In the genomic region with DNA sequence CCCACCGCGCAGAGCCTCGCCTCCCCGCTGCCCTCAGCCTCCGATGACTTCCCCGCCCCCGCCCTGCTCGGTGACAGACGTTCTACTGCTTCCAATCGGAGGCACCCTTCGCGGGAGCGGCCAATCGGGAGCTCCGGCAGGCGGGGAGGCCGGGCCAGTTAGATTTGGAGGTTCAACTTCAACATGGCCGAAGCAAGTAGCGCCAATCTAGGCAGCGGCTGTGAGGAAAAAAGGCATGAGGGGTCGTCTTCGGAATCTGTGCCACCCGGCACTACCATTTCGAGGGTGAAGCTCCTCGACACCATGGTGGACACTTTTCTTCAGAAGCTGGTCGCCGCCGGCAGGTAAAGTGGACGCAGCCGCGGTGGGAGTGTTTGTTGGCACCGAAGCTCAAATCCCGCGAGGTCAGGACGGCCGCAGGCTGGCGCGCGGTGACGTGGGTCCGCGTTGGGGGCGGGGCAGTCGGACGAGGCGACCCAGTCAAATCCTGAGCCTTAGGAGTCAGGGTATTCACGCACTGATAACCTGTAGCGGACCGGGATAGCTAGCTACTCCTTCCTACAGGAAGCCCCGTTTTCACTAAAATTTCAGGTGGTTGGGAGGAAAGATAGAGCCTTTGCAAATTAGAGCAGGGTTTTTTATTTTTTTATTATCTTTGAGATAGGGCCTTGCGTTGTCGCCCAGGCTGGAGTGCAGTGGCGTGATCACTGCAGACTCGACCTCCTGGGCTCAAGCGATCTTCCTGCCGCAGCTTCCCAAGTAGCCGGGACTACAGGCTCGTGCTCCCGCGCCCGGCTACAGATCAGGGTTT, we compare ENCODE assay signal across 1 cellular context.
TF ChIP-seq lines count a peak whose summit lies in the region.

A gene with protein sequence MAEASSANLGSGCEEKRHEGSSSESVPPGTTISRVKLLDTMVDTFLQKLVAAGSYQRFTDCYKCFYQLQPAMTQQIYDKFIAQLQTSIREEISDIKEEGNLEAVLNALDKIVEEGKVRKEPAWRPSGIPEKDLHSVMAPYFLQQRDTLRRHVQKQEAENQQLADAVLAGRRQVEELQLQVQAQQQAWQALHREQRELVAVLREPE (plus strand): TSS at position 175 of the 811 bp plus-strand sequence. CDS start 9 bp downstream, at position 184.

TF ChIP-seq in HEK293, 187 proteins besides CTCF, POLR2A, EP300 and RAD21 (continued from another document):
- TF ChIP-seq ZEB2 (tag by site-specific recombination; IDR thresholded peaks at IDR 0.05) = peak; percentile 84
- peak; percentile 86 for TF ChIP-seq YY2 (tag by site-specific recombination; IDR thresholded peaks at IDR 0.05)
- TF ChIP-seq KLF1 (tag by site-specific recombination; IDR thresholded peaks at IDR 0.05) = 0 out of 2 replicates have a peak, but pooled peaks have one; percentile 35
- no peak for TF ChIP-seq ZBTB1 (tag by site-specific recombination; IDR thresholded peaks at IDR 0.05)
- TF ChIP-seq ZNF292 (tag by site-specific recombination; IDR thresholded peaks at IDR 0.05; ENCODE audit: borderline replicate concordance, low read depth) = no peak
- no peak for TF ChIP-seq ZNF433 (tag by site-specific recombination; IDR thresholded peaks at IDR 0.05; ENCODE audit: low read depth)
- TF ChIP-seq ZNF114 (tag by site-specific recombination; IDR thresholded peaks at IDR 0.05) = no peak
- peak; percentile 69; the same call in 1 of the 2 replicates for TF ChIP-seq KLF10 (tag by site-specific recombination; IDR thresholded peaks at IDR 0.05)
- no peak for TF ChIP-seq ZNF133 (tag by site-specific recombination; IDR thresholded peaks at IDR 0.05)
- TF ChIP-seq ZNF221 (tag by site-specific recombination; IDR thresholded peaks at IDR 0.05; ENCODE audit: borderline replicate concordance) = no peak; the same call in 1 of the 2 replicates
- TF ChIP-seq ZBTB17 (tag by site-specific recombination; IDR thresholded peaks at IDR 0.05) = peak; percentile 97
- TF ChIP-seq, protein P1, sequence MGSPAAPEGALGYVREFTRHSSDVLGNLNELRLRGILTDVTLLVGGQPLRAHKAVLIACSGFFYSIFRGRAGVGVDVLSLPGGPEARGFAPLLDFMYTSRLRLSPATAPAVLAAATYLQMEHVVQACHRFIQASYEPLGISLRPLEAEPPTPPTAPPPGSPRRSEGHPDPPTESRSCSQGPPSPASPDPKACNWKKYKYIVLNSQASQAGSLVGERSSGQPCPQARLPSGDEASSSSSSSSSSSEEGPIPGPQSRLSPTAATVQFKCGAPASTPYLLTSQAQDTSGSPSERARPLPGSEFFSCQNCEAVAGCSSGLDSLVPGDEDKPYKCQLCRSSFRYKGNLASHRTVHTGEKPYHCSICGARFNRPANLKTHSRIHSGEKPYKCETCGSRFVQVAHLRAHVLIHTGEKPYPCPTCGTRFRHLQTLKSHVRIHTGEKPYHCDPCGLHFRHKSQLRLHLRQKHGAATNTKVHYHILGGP (tag by site-specific recombination; IDR thresholded peaks at IDR 0.05) = no peak
- TF ChIP-seq ZIC2 (tag by site-specific recombination; IDR thresholded peaks at IDR 0.05) = 0 out of 2 replicates have a peak, but pooled peaks have one; percentile 54
- peak; percentile 91 for TF ChIP-seq ZNF501 (tag by site-specific recombination; IDR thresholded peaks at IDR 0.05)
- peak; percentile 67; the same call in 1 of the 2 replicates for TF ChIP-seq ZNF600 (tag by site-specific recombination; IDR thresholded peaks at IDR 0.05)
- TF ChIP-seq ZNF660 (tag by site-specific recombination; IDR thresholded peaks at IDR 0.05) = peak; percentile 74; the same call in 1 of the 2 replicates
- TF ChIP-seq SP2 (tag by site-specific recombination; IDR thresholded peaks at IDR 0.05) = peak; percentile 92
- peak; percentile 74; the same call in 1 of the 2 replicates for TF ChIP-seq ZNF561 (tag by site-specific recombination; IDR thresholded peaks at IDR 0.05; ENCODE audit: borderline replicate concordance)
- peak; percentile 99 for TF ChIP-seq ZNF10 (tag by site-specific recombination; IDR thresholded peaks at IDR 0.05)
- TF ChIP-seq ZNF341 (tag by site-specific recombination; IDR thresholded peaks at IDR 0.05; ENCODE audit: low read depth) = peak; percentile 83
- TF ChIP-seq, protein P2, sequence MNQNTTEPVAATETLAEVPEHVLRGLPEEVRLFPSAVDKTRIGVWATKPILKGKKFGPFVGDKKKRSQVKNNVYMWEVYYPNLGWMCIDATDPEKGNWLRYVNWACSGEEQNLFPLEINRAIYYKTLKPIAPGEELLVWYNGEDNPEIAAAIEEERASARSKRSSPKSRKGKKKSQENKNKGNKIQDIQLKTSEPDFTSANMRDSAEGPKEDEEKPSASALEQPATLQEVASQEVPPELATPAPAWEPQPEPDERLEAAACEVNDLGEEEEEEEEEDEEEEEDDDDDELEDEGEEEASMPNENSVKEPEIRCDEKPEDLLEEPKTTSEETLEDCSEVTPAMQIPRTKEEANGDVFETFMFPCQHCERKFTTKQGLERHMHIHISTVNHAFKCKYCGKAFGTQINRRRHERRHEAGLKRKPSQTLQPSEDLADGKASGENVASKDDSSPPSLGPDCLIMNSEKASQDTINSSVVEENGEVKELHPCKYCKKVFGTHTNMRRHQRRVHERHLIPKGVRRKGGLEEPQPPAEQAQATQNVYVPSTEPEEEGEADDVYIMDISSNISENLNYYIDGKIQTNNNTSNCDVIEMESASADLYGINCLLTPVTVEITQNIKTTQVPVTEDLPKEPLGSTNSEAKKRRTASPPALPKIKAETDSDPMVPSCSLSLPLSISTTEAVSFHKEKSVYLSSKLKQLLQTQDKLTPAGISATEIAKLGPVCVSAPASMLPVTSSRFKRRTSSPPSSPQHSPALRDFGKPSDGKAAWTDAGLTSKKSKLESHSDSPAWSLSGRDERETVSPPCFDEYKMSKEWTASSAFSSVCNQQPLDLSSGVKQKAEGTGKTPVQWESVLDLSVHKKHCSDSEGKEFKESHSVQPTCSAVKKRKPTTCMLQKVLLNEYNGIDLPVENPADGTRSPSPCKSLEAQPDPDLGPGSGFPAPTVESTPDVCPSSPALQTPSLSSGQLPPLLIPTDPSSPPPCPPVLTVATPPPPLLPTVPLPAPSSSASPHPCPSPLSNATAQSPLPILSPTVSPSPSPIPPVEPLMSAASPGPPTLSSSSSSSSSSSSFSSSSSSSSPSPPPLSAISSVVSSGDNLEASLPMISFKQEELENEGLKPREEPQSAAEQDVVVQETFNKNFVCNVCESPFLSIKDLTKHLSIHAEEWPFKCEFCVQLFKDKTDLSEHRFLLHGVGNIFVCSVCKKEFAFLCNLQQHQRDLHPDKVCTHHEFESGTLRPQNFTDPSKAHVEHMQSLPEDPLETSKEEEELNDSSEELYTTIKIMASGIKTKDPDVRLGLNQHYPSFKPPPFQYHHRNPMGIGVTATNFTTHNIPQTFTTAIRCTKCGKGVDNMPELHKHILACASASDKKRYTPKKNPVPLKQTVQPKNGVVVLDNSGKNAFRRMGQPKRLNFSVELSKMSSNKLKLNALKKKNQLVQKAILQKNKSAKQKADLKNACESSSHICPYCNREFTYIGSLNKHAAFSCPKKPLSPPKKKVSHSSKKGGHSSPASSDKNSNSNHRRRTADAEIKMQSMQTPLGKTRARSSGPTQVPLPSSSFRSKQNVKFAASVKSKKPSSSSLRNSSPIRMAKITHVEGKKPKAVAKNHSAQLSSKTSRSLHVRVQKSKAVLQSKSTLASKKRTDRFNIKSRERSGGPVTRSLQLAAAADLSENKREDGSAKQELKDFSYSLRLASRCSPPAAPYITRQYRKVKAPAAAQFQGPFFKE (tag by site-specific recombination; IDR thresholded peaks at IDR 0.05; ENCODE audit: borderline replicate concordance) = no peak
- TF ChIP-seq, protein P3, sequence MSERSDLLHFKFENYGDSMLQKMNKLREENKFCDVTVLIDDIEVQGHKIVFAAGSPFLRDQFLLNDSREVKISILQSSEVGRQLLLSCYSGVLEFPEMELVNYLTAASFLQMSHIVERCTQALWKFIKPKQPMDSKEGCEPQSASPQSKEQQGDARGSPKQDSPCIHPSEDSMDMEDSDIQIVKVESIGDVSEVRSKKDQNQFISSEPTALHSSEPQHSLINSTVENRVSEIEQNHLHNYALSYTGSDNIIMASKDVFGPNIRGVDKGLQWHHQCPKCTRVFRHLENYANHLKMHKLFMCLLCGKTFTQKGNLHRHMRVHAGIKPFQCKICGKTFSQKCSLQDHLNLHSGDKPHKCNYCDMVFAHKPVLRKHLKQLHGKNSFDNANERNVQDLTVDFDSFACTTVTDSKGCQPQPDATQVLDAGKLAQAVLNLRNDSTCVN (tag by site-specific recombination; optimal IDR thresholded peaks at IDR 0.05) = peak; percentile 67
- TF ChIP-seq ZFP37 (tag by site-specific recombination; IDR thresholded peaks at IDR 0.05) = peak; percentile 70; the same call in 1 of the 2 replicates
- TF ChIP-seq, protein P4, sequence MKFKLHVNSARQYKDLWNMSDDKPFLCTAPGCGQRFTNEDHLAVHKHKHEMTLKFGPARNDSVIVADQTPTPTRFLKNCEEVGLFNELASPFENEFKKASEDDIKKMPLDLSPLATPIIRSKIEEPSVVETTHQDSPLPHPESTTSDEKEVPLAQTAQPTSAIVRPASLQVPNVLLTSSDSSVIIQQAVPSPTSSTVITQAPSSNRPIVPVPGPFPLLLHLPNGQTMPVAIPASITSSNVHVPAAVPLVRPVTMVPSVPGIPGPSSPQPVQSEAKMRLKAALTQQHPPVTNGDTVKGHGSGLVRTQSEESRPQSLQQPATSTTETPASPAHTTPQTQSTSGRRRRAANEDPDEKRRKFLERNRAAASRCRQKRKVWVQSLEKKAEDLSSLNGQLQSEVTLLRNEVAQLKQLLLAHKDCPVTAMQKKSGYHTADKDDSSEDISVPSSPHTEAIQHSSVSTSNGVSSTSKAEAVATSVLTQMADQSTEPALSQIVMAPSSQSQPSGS (tag by site-specific recombination; IDR thresholded peaks at IDR 0.05; ENCODE audit: low read depth) = 0 out of 2 replicates have a peak, but pooled peaks have one; percentile 46
- TF ChIP-seq SP3 (tag by site-specific recombination; IDR thresholded peaks at IDR 0.05) = peak; percentile 90
- TF ChIP-seq ZNF423 (tag by site-specific recombination; IDR thresholded peaks at IDR 0.05) = no peak; the same call in 1 of the 2 replicates
